ENCODE assay signal across 17 cellular contexts in genomic region chr4:183507928-183508327, GRCh38. TPM values are rescaled to one million over a fixed set of nuclear protein-coding genes. Genes with fewer than 3 reads are reported as not detected.
DNase-seq lines count a peak whose midpoint lies in the region; ATAC-seq and TF ChIP-seq lines count a peak whose summit lies in the region.
"Had no signal": no experiment of that assay in that cellular context is flagged by ENCODE, and none has a peak within 500 bp of the region (broad histone marks: within the 10 kb centered on the region; RNA-seq: fewer than 3 reads in every experiment).

No MANE protein-coding gene starts in this region.

- H3K4me1 Mint-ChIP-seq in brain = peaks cover 31% of the 10 kb centered on the region

- peaks cover 7% of the 10 kb centered on the region for H3K27me3 Mint-ChIP-seq in brain
- H3K27me3 Mint-ChIP-seq: naive B cell; stimulated activated memory B cell treated with anti-CD40 and anti-IgM and Interleukin-4, amounts not matched to agents 10 μg/mL and 1 μg/mL and 100 μg/mL, for 72 hours had no signal

- DNase-seq in HL-60 (ENCODE audit: low read depth in 1 of 2, low spot score in 1 of 2) = peak in 1 of 2 experiments; percentile 34
- peak; percentile 12 for DNase-seq in NCI-H226
- DNase-seq in SHP77 treated with DMSO at 0.1 percent for 48 hours (lab: John Stamatoyannopoulos, UW) = no peak
- DNase-seq in H4 (ENCODE audit: low spot score) = no peak
- DNase-seq: activated gamma-delta T cell, DMS79 treated with DMSO at 0.1 percent for 48 hours, immature natural killer cell, IMR-90, naive B cell, NCI-H1436 had no signal

- H3K27ac Mint-ChIP-seq in brain = peak overlapping the region in 1 of 5 experiments; percentile 85
- H3K27ac Mint-ChIP-seq: stimulated activated memory B cell treated with anti-CD40 and anti-IgM and Interleukin-4, amounts not matched to agents 10 μg/mL and 1 μg/mL and 100 μg/mL, for 72 hours; T-helper 1 cell treated with Interleukin-12 subunit alpha and Interleukin-12 subunit beta and Interleukin-4 antibody, amounts not matched to agents 30 μg/mL and 1 μg/mL, for 36 hours had no signal

- peaks cover 27% of the 10 kb centered on the region for H3K36me3 Mint-ChIP-seq in brain

- peaks cover 0 to 4% (median 0%) of the 10 kb centered on the region in 5 experiments for H3K9me3 Mint-ChIP-seq in brain
- H3K9me3 Mint-ChIP-seq: immature natural killer cell; naive B cell; stimulated activated memory B cell treated with anti-CD40 and anti-IgM and Interleukin-4, amounts not matched to agents 10 μg/mL and 1 μg/mL and 100 μg/mL, for 72 hours; T-helper 1 cell treated with Interleukin-12 subunit alpha and Interleukin-12 subunit beta and Interleukin-4 antibody, amounts not matched to agents 30 μg/mL and 1 μg/mL, for 36 hours had no signal

- H3K4me3 ChIP-seq in HL-60 (replicated peaks; ENCODE audit: insufficient read depth, low read length) = no peak overlapping the region
- H3K4me3 ChIP-seq in neutrophil (ENCODE audit: low read depth in 1 of 2, low read length in 1 of 2) = no peak overlapping the region
- H3K4me3 ChIP-seq: BLaER1 treated with 17β-estradiol and CSF1 and Interleukin-3, amounts not matched to agents 10 nM and 100 nM; lung had no signal

- H3K27me3 ChIP-seq in HL-60 (ENCODE audit: insufficient read depth, poor library complexity, severe bottlenecking) (no peaks in the 10 kb centered on the region), neutrophil (no peaks in the 10 kb centered on the region)
- H3K27me3 ChIP-seq: BLaER1 treated with 17β-estradiol and CSF1 and Interleukin-3, amounts not matched to agents 10 nM and 100 nM had no signal

- no peak for ATAC-seq in GM21723 (IDR thresholded peaks at IDR 0.05; ENCODE audit: unreplicated experiment)
- ATAC-seq: stimulated activated memory B cell treated with anti-CD40 and anti-IgM and Interleukin-4, amounts not matched to agents 10 μg/mL and 1 μg/mL and 100 μg/mL, for 72 hours had no signal

- H3K36me3 ChIP-seq in neutrophil = peaks cover 16% of the 10 kb centered on the region

- peak overlapping the region in 4 of 5 experiments; percentile 13 to 79 (median 57) for H3K4me3 Mint-ChIP-seq in brain
- H3K4me3 Mint-ChIP-seq: stimulated activated memory B cell treated with anti-CD40 and anti-IgM and Interleukin-4, amounts not matched to agents 10 μg/mL and 1 μg/mL and 100 μg/mL, for 72 hours; T-helper 1 cell treated with Interleukin-12 subunit alpha and Interleukin-12 subunit beta and Interleukin-4 antibody, amounts not matched to agents 30 μg/mL and 1 μg/mL, for 36 hours had no signal

- H3K4me1 ChIP-seq in neutrophil (ENCODE audit: control insufficient read depth in 1 of 2, insufficient read depth in 1 of 2, low read depth in 1 of 2, low read length in 1 of 2) = peaks cover 26% of the 10 kb centered on the region in 2 experiments

- peak overlapping the region; percentile 25; the same call in 1 of the 2 replicates for H3K27ac ChIP-seq in HL-60 (replicated peaks)
- peak overlapping the region; percentile 23 for H3K27ac ChIP-seq in neutrophil

- no peaks in the 10 kb centered on the region for H3K9me3 ChIP-seq in neutrophil
- H3K9me3 ChIP-seq: BLaER1 treated with 17β-estradiol and CSF1 and Interleukin-3, amounts not matched to agents 10 nM and 100 nM had no signal

- TF ChIP-seq CTCF in HL-60 (IDR thresholded peaks at IDR 0.05; ENCODE audit: insufficient read depth, low read length) (no peak), brain (conservative IDR thresholded peaks at IDR 0.05) (no peak), neutrophil (IDR thresholded peaks at IDR 0.05) (no peak)

RNA-seq across cellular contexts. Expression of gene ING2, which starts 3.1 kb away (rescaled TPM):
- 8.3 TPM for polyA plus RNA-seq in brain (ENCODE audit: insufficient read depth, low read depth, low replicate concordance)
- total RNA-seq in H4 (2014; rRNA removed; shearing (Covaris generic)) = 16.3 and 17.2 TPM in 2 replicates
